ENCODE assay signal across 9 cellular contexts in genomic region chr11:45180888-45181594, GRCh38. TPM values are rescaled to one million over a fixed set of nuclear protein-coding genes. Genes with fewer than 3 reads are reported as not detected.
DNase-seq lines count a peak whose midpoint lies in the region; ATAC-seq and TF ChIP-seq lines count a peak whose summit lies in the region.
"Had no signal": no experiment of that assay in that cellular context is flagged by ENCODE, and none has a peak within 500 bp of the region (broad histone marks: within the 10 kb centered on the region; RNA-seq: fewer than 3 reads in every experiment).

No MANE protein-coding gene starts in this region.

- H3K27me3 Mint-ChIP-seq in activated naive CD8-positive, alpha-beta T cell treated with anti-CD3 and anti-CD28 coated beads, Interleukin-2, amount 10 ng/mL, durations not matched to agents 7 days and 5 days, result peaks cover 16% of the 10 kb centered on the region

- H3K36me3 Mint-ChIP-seq in activated naive CD8-positive, alpha-beta T cell treated with anti-CD3 and anti-CD28 coated beads, Interleukin-2, amount 10 ng/mL, durations not matched to agents 7 days and 5 days, result no peaks in the 10 kb centered on the region

- intact Hi-C loops in left ventricle myocardium superior (cut with micrococcal nuclease), result no loop called here

- POLR2A ChIA-PET in activated naive CD8-positive, alpha-beta T cell treated with anti-CD3 and anti-CD28 coated beads, Interleukin-2, amount 10 ng/mL, durations not matched to agents 7 days and 5 days (lab: Charles Lee), result no interaction called here

- no peaks in the 10 kb centered on the region for H3K9me3 Mint-ChIP-seq in activated naive CD8-positive, alpha-beta T cell treated with anti-CD3 and anti-CD28 coated beads, Interleukin-2, amount 10 ng/mL, durations not matched to agents 7 days and 5 days
- H3K9me3 Mint-ChIP-seq: T-helper 1 cell treated with Interleukin-12 subunit alpha and Interleukin-12 subunit beta and Interleukin-4 antibody, amounts not matched to agents 30 μg/mL and 1 μg/mL, for 36 hours had no signal

- H3K4me3 Mint-ChIP-seq in activated naive CD8-positive, alpha-beta T cell treated with anti-CD3 and anti-CD28 coated beads, Interleukin-2, amount 10 ng/mL, durations not matched to agents 7 days and 5 days, result peak overlapping the region; percentile 53
- H3K4me3 Mint-ChIP-seq: T-helper 1 cell treated with Interleukin-12 subunit alpha and Interleukin-12 subunit beta and Interleukin-4 antibody, amounts not matched to agents 30 μg/mL and 1 μg/mL, for 36 hours had no signal

- peak overlapping the region; percentile 43 for H3K4me3 ChIP-seq in retinal pigment epithelial cell (ENCODE audit: low read length)

- peak; percentile 11 for TF ChIP-seq CTCF in retinal pigment epithelial cell (conservative IDR thresholded peaks at IDR 0.05; ENCODE audit: low read depth, low read length)

- ATAC-seq in GM18868 (IDR thresholded peaks at IDR 0.05; ENCODE audit: unreplicated experiment) (peak; percentile 40), left ventricle myocardium superior (peak; percentile 79), GM21717 (IDR thresholded peaks at IDR 0.05; ENCODE audit: unreplicated experiment) (no peak), GM21390 (IDR thresholded peaks at IDR 0.05; ENCODE audit: unreplicated experiment) (no peak)
- ATAC-seq in activated naive CD8-positive, alpha-beta T cell treated with anti-CD3 and anti-CD28 coated beads, Interleukin-2, amount 10 ng/mL, durations not matched to agents 7 days and 5 days (ENCODE audit: low read depth), result peak; percentile 73

- DNase-seq in NOMO-1 treated with DMSO at 0.1 percent for 48 hours (lab: John Stamatoyannopoulos, UW; ENCODE audit: unreplicated experiment), result peak; percentile 64
- peak; percentile 50 for DNase-seq in activated naive CD8-positive, alpha-beta T cell treated with anti-CD3 and anti-CD28 coated beads, Interleukin-2, amount 10 ng/mL, durations not matched to agents 7 days and 5 days
- DNase-seq in left ventricle myocardium superior, result peak; percentile 80
- DNase-seq in retinal pigment epithelial cell (ENCODE audit: low read depth), result peak; percentile 38
- no peak for DNase-seq in foreskin melanocyte

- H3K4me1 Mint-ChIP-seq in activated naive CD8-positive, alpha-beta T cell treated with anti-CD3 and anti-CD28 coated beads, Interleukin-2, amount 10 ng/mL, durations not matched to agents 7 days and 5 days, result no peaks in the 10 kb centered on the region

- no peak overlapping the region for H3K27ac Mint-ChIP-seq in activated naive CD8-positive, alpha-beta T cell treated with anti-CD3 and anti-CD28 coated beads, Interleukin-2, amount 10 ng/mL, durations not matched to agents 7 days and 5 days
- H3K27ac Mint-ChIP-seq: T-helper 1 cell treated with Interleukin-12 subunit alpha and Interleukin-12 subunit beta and Interleukin-4 antibody, amounts not matched to agents 30 μg/mL and 1 μg/mL, for 36 hours had no signal

RNA-seq across cellular contexts. Expression of gene PRDM11, which starts 34.6 kb away (rescaled TPM):
- 1 to 10 TPM; 6.5 to 7.3 TPM for total RNA-seq in activated naive CD8-positive, alpha-beta T cell treated with anti-CD3 and anti-CD28 coated beads, Interleukin-2, amount 10 ng/mL, durations not matched to agents 7 days and 5 days
- total RNA-seq in left ventricle myocardium superior, result 16.9 TPM

Comparison
In these comparisons a context has a peak if more than half of its experiments do, and no peak if none do; other contexts are left out.
1. ATAC-seq: peak in GM18868 (single experiment), activated naive CD8-positive, alpha-beta T cell treated with anti-CD3 and anti-CD28 coated beads, Interleukin-2, amount 10 ng/mL, durations not matched to agents 7 days and 5 days (single experiment) and left ventricle myocardium superior (single experiment); none in GM21717 (single experiment) and GM21390 (single experiment).